ENCODE assay signal across 8 cellular contexts in genomic region chr17:2025622-2026309, GRCh38. TPM values are rescaled to one million over a fixed set of nuclear protein-coding genes. Genes with fewer than 3 reads are reported as not detected.
DNase-seq lines count a peak whose midpoint lies in the region; ATAC-seq, FAIRE-seq and TF ChIP-seq lines count a peak whose summit lies in the region.

No MANE protein-coding gene starts in this region.

- H3K27me3 ChIP-seq in GM23248 (replicated peaks; ENCODE audit: insufficient read depth) (no peaks in the 10 kb centered on the region; the same call in 1 of the 2 replicates), PC-3 (ENCODE audit: low read length) (no peaks in the 10 kb centered on the region), mammary epithelial cell (ENCODE audit: insufficient read depth, low read length) (peaks cover 10% of the 10 kb centered on the region), keratinocyte (ENCODE audit: control insufficient read depth, extremely low read depth, insufficient read depth, low read length) (peaks cover 8% of the 10 kb centered on the region)

- no peaks in the 10 kb centered on the region for H4K20me1 ChIP-seq in GM23248 (ENCODE audit: insufficient read depth)
- no peaks in the 10 kb centered on the region for H4K20me1 ChIP-seq in PC-3 (ENCODE audit: low read length)
- no peaks in the 10 kb centered on the region for H4K20me1 ChIP-seq in mammary epithelial cell (ENCODE audit: insufficient read depth, low read length)
- no peaks in the 10 kb centered on the region for H4K20me1 ChIP-seq in keratinocyte (ENCODE audit: control insufficient read depth, extremely low read depth, insufficient read depth, low read length)

- TF ChIP-seq CTCF in PC-3 (conservative IDR thresholded peaks at IDR 0.05; ENCODE audit: low read depth, low read length) (peak; percentile 70), mammary epithelial cell (conservative IDR thresholded peaks at IDR 0.05 in 1 of 2, IDR thresholded peaks at IDR 0.05 in 1 of 2; ENCODE audit: extremely low read depth in 1 of 2, insufficient read depth in 1 of 2, low read depth in 1 of 2, low read length in 2 of 2) (peak; percentile 59 to 91), keratinocyte (optimal IDR thresholded peaks at IDR 0.05 in 1 of 3, IDR thresholded peaks at IDR 0.05 in 1 of 3, conservative IDR thresholded peaks at IDR 0.05 in 1 of 3; ENCODE audit: extremely low read depth in 1 of 3, insufficient read depth in 2 of 3, low read length in 3 of 3) (peak; percentile 84 to 91 (median 88))

- ATAC-seq in PC-3, result peak; percentile 62
- ATAC-seq in GM21576 (IDR thresholded peaks at IDR 0.05; ENCODE audit: unreplicated experiment), result no peak
- ATAC-seq in GM21447 (IDR thresholded peaks at IDR 0.05; ENCODE audit: unreplicated experiment), result no peak

- CTCF ChIA-PET in PC-3 (lab: Charles Lee), result interaction anchor here (0.6 to 2.6 kb wide), 6 partner anchors 15 to 1675 kb away, joined by 4 to 52 read pairs (median 4); no protein-coding TSS in a partner anchor
- CTCF ChIA-PET in mammary epithelial cell (lab: Charles Lee; ENCODE audit: low non-redundant PET), result interaction anchor here (0.6 to 2.0 kb wide), 4 partner anchors 117 to 378 kb away, joined by 3 to 32 read pairs (median 3); no protein-coding TSS in a partner anchor

- peak overlapping the region; percentile 73 for H2AFZ ChIP-seq in GM23248
- peak overlapping the region; percentile 78 for H2AFZ ChIP-seq in PC-3 (ENCODE audit: low read length)
- peak overlapping the region; percentile 83 for H2AFZ ChIP-seq in mammary epithelial cell (ENCODE audit: low read depth, low read length)
- peak overlapping the region; percentile 86 for H2AFZ ChIP-seq in keratinocyte (ENCODE audit: control insufficient read depth, low read length)

- no TSS peak for BruUV-seq in PC-3 (replicated peaks; lab: Mats Ljungman, UMichigan)
- no TSS peak for BruUV-seq in mammary epithelial cell (replicated peaks; lab: Mats Ljungman, UMichigan)

- H3K9me1 ChIP-seq in keratinocyte (ENCODE audit: control insufficient read depth, extremely low read depth, insufficient read depth, low read length), result no peaks in the 10 kb centered on the region

- no peaks in the 10 kb centered on the region for H3K9me3 ChIP-seq in GM23248 (ENCODE audit: low read depth)
- no peaks in the 10 kb centered on the region for H3K9me3 ChIP-seq in PC-3 (ENCODE audit: low read length)
- no peaks in the 10 kb centered on the region for H3K9me3 ChIP-seq in mammary epithelial cell (replicated peaks; ENCODE audit: insufficient read depth, low read length)
- H3K9me3 ChIP-seq in keratinocyte (ENCODE audit: control insufficient read depth, low read depth, low read length), result no peaks in the 10 kb centered on the region

- H3F3A ChIP-seq in GM23248 (ENCODE audit: insufficient read depth) (no peaks in the 10 kb centered on the region), PC-3 (ENCODE audit: low read length, unreplicated experiment) (no peaks in the 10 kb centered on the region)

- H3K79me2 ChIP-seq in GM23248 (ENCODE audit: insufficient read depth) (peaks cover 1% of the 10 kb centered on the region), PC-3 (ENCODE audit: low read length) (peaks cover 37% of the 10 kb centered on the region), mammary epithelial cell (ENCODE audit: insufficient read depth, low read length) (peaks cover 7% of the 10 kb centered on the region), keratinocyte (ENCODE audit: control insufficient read depth, insufficient read depth, low read length) (peaks cover 2% of the 10 kb centered on the region)

- intact Hi-C loops in PC-3 (cut with micrococcal nuclease) (no loop called here), mammary epithelial cell (cut with micrococcal nuclease) (loop anchor here (1.0 to 2.0 kb wide), 3 partner anchors 37 to 143 kb away; no protein-coding TSS in a partner anchor)

- H3K9ac ChIP-seq in GM23248, result peak overlapping the region; percentile 2; the same call in 1 of the 2 replicates
- no peak overlapping the region for H3K9ac ChIP-seq in PC-3 (ENCODE audit: low read length)
- no peak overlapping the region for H3K9ac ChIP-seq in mammary epithelial cell (ENCODE audit: insufficient read depth, low read length)
- H3K9ac ChIP-seq in keratinocyte (ENCODE audit: control insufficient read depth, extremely low read depth, insufficient read depth, low read length), result peak overlapping the region; percentile 33

- H3K4me1 ChIP-seq in GM23248 (ENCODE audit: insufficient read depth) (peaks cover under 1% of the 10 kb centered on the region; the same call in 1 of the 2 replicates), PC-3 (ENCODE audit: insufficient read depth, low read length) (peaks cover 1% of the 10 kb centered on the region; the same call in 1 of the 2 replicates), mammary epithelial cell (ENCODE audit: insufficient read depth, low read length) (peaks cover 21% of the 10 kb centered on the region), keratinocyte (ENCODE audit: control insufficient read depth, extremely low read depth, insufficient read depth, low read length) (peaks cover 4% of the 10 kb centered on the region)

- H3K4me2 ChIP-seq in GM23248 (ENCODE audit: unreplicated experiment) (peak overlapping the region; percentile 72), PC-3 (ENCODE audit: low read length) (peak overlapping the region; percentile 95), mammary epithelial cell (ENCODE audit: insufficient read depth, low read depth, low read length) (peak overlapping the region; percentile 98), keratinocyte (ENCODE audit: control insufficient read depth, extremely low read depth, insufficient read depth, low read depth, low read length) (peak overlapping the region; percentile 73)

- H3K4me3 ChIP-seq in GM23248, result peak overlapping the region; percentile 65
- peak overlapping the region; percentile 76 for H3K4me3 ChIP-seq in PC-3 (ENCODE audit: low read length)
- peak overlapping the region; percentile 53 to 57 (median 53) for H3K4me3 ChIP-seq in mammary epithelial cell (replicated peaks in 1 of 3; ENCODE audit: insufficient read depth in 1 of 3, low read depth in 2 of 3, low read length in 3 of 3)
- peak overlapping the region; percentile 59 to 71 (median 67) for H3K4me3 ChIP-seq in keratinocyte (ENCODE audit: control insufficient read depth in 2 of 3, extremely low read depth in 1 of 3, insufficient read depth in 2 of 3, low read depth in 1 of 3, low read length in 3 of 3)

- peak; percentile 79 for FAIRE-seq in keratinocyte (lab: Jason Lieb, UNC)

- DNase-seq in CD1c-positive myeloid dendritic cell (ENCODE audit: extremely low spot score), result peak; percentile 54
- peak; percentile 80 for DNase-seq in GM23248
- DNase-seq in PC-3, result peak; percentile 76
- peak; percentile 60 for DNase-seq in mammary epithelial cell
- DNase-seq in keratinocyte (ENCODE audit: low read depth, low spot score), result no peak
- peak; percentile 28 for DNase-seq in stimulated activated CD4-positive, alpha-beta T cell treated with anti-CD3 and anti-CD28 coated beads, Interleukin-4, amount 100 ng/mL, for 24 hours

- H3K27ac ChIP-seq in GM23248 (no peak overlapping the region), PC-3 (ENCODE audit: low read length) (no peak overlapping the region), mammary epithelial cell (ENCODE audit: insufficient read depth, low read depth, low read length) (no peak overlapping the region), keratinocyte (ENCODE audit: control insufficient read depth, insufficient read depth, low read length) (no peak overlapping the region)

- POLR2A ChIA-PET in PC-3 (lab: Charles Lee; ENCODE audit: unreplicated experiment), result interaction anchor here (0.7 kb wide), 1 partner anchor 14 kb away, joined by 18 read pairs; no protein-coding TSS in a partner anchor

- dilution Hi-C loops in mammary epithelial cell (cut with HindIII; ENCODE audit: low sequenced_read_pairs) (loop anchor here (5.0 kb wide), 1 partner anchor 108 kb away; no protein-coding TSS in a partner anchor), keratinocyte (cut with MboI; ENCODE audit: extremely low pct_ligation_motif_present, low sequenced_read_pairs) (no loop called here)

- in situ Hi-C loops in GM23248 (cut with MboI) (loop anchor here (5.0 kb wide), 1 partner anchor 118 kb away; no protein-coding TSS in a partner anchor), mammary epithelial cell (cut with MboI; ENCODE audit: low sequenced_read_pairs in 2 of 2) (loop anchor here (5.0 to 25.0 kb wide), 2 partner anchors 118 to 313 kb away; partner anchors contain the start of genes TLCD2 (in 1 of the 2) and WDR81 (in 1 of the 2))

- H3K36me3 ChIP-seq in GM23248 (ENCODE audit: low read depth), result no peaks in the 10 kb centered on the region
- no peaks in the 10 kb centered on the region for H3K36me3 ChIP-seq in PC-3 (ENCODE audit: low read depth, low read length)
- no peaks in the 10 kb centered on the region for H3K36me3 ChIP-seq in mammary epithelial cell (ENCODE audit: insufficient read depth, low read length)
- no peaks in the 10 kb centered on the region for H3K36me3 ChIP-seq in keratinocyte (ENCODE audit: control insufficient read depth in 2 of 2, extremely low read depth in 1 of 2, insufficient read depth in 2 of 2, low read length in 2 of 2)

- no peaks in the 10 kb centered on the region for H3K9me2 ChIP-seq in GM23248 (ENCODE audit: insufficient read depth)
- H3K9me2 ChIP-seq in PC-3 (replicated peaks; ENCODE audit: low read length), result no peaks in the 10 kb centered on the region

- 1 to 2% methylated on average over 45 to 53 of the region's 55 CpGs for WGBS in GM23248 (ENCODE audit: low coverage in 1 of 2, low lambda C conversion rate in 2 of 2, missing lambda C conversion rate in 2 of 2), 2 experiments
- WGBS in mammary epithelial cell (ENCODE audit: low coverage, missing lambda C conversion rate), result 3% methylated on average over 9 of the region's 55 CpGs

RNA-seq across cellular contexts. Expression of gene RTN4RL1, which starts 0.6 kb away (rescaled TPM):
- total RNA-seq in GM23248 (2014; rRNA removed; shearing (Covaris generic)), result 0.22 TPM in 1 of 2 replicates, not detected in the other
- polyA plus RNA-seq in GM23248 (2016; fragmentation: Nextera tagmentation; extraction: Ambion mirVana), result not detected in 2 replicates
- total RNA-seq in PC-3 (2014; rRNA removed), result 6.9 and 7.9 TPM in 2 replicates
- 1 to 10 TPM in 1 of 2 donors, under 1 TPM in 1; under 0.01 to 5.7 TPM for total RNA-seq in mammary epithelial cell
- polyA plus RNA-seq in mammary epithelial cell, result 2.5 TPM
- 1.6 TPM for polyA minus RNA-seq in mammary epithelial cell
- polyA plus RNA-seq in keratinocyte, result 2.3 to 3.4 TPM (median 2.4 TPM) in 3 replicates
- 2.1 TPM for polyA plus RNA-seq in keratinocyte (2011; ENCODE audit: low read depth)
- polyA plus RNA-seq in keratinocyte (2011; cell fraction: cytosol; rRNA removed), result 1.5 and 2.8 TPM in 2 replicates
- polyA plus RNA-seq in keratinocyte (2011; cell fraction: nucleus; rRNA removed), result 4.2 and 6.1 TPM in 2 replicates
- polyA plus RNA-seq in keratinocyte (2012; ENCODE audit: low replicate concordance), result 3.4 and 3.8 TPM in 2 replicates
- 1.1 to 2.0 TPM (median 1.4 TPM) in 3 replicates for polyA minus RNA-seq in keratinocyte
- polyA minus RNA-seq in keratinocyte (2011; cell fraction: cytosol; rRNA and poly(A)+ RNA removed), result 5.8 TPM
- 4.0 and 4.9 TPM in 2 replicates for polyA minus RNA-seq in keratinocyte (2011; cell fraction: nucleus; rRNA and poly(A)+ RNA removed)

RNA-seq across cellular contexts. Expression of gene DPH1, which starts 4.2 kb away (rescaled TPM):
- total RNA-seq in GM23248 (2014; rRNA removed; shearing (Covaris generic)), result 51.2 and 58.1 TPM in 2 replicates
- polyA plus RNA-seq in GM23248 (2016; fragmentation: Nextera tagmentation; extraction: Ambion mirVana) (41.1 and 41.2 TPM in 2 replicates), mammary epithelial cell (27.4 TPM), keratinocyte (18.9 to 28.8 TPM (median 22.6 TPM) in 3 replicates)
- total RNA-seq in PC-3 (2014; rRNA removed) (47.9 and 57.4 TPM in 2 replicates), mammary epithelial cell (10 to 100 TPM; 29.0 to 36.2 TPM)
- polyA minus RNA-seq in mammary epithelial cell (64.4 TPM), keratinocyte (20.7 to 57.0 TPM (median 32.0 TPM) in 3 replicates)
- polyA plus RNA-seq in keratinocyte (2011; ENCODE audit: low read depth), result 25.6 TPM
- polyA plus RNA-seq in keratinocyte (2011; cell fraction: cytosol; rRNA removed), result 16.4 and 23.0 TPM in 2 replicates
- 60.2 and 66.6 TPM in 2 replicates for polyA plus RNA-seq in keratinocyte (2011; cell fraction: nucleus; rRNA removed)
- polyA plus RNA-seq in keratinocyte (2012; ENCODE audit: low replicate concordance), result 20.3 and 26.1 TPM in 2 replicates
- 24.7 TPM for polyA minus RNA-seq in keratinocyte (2011; cell fraction: cytosol; rRNA and poly(A)+ RNA removed)
- 19.8 and 26.3 TPM in 2 replicates for polyA minus RNA-seq in keratinocyte (2011; cell fraction: nucleus; rRNA and poly(A)+ RNA removed)

RNA-seq across cellular contexts. Expression of gene OVCA2, which starts 16.1 kb away (rescaled TPM):
- 67.3 and 92.0 TPM in 2 replicates for total RNA-seq in GM23248 (2014; rRNA removed; shearing (Covaris generic))
- polyA plus RNA-seq in GM23248 (2016; fragmentation: Nextera tagmentation; extraction: Ambion mirVana) (63.5 and 66.1 TPM in 2 replicates), mammary epithelial cell (68.4 TPM), keratinocyte (41.2 to 58.1 TPM (median 53.5 TPM) in 3 replicates)
- total RNA-seq in PC-3 (2014; rRNA removed) (45.7 and 58.6 TPM in 2 replicates), mammary epithelial cell (10 to 100 TPM; 44.1 to 65.7 TPM)
- polyA minus RNA-seq in mammary epithelial cell (28.3 TPM), keratinocyte (31.3 to 46.1 TPM (median 45.4 TPM) in 3 replicates)
- polyA plus RNA-seq in keratinocyte (2011; ENCODE audit: low read depth), result 3.8 TPM
- polyA plus RNA-seq in keratinocyte (2011; cell fraction: cytosol; rRNA removed), result 49.1 and 57.0 TPM in 2 replicates
- polyA plus RNA-seq in keratinocyte (2011; cell fraction: nucleus; rRNA removed), result 17.6 and 24.7 TPM in 2 replicates
- polyA plus RNA-seq in keratinocyte (2012; ENCODE audit: low replicate concordance), result 31.2 and 45.0 TPM in 2 replicates
- 34.9 TPM for polyA minus RNA-seq in keratinocyte (2011; cell fraction: cytosol; rRNA and poly(A)+ RNA removed)
- polyA minus RNA-seq in keratinocyte (2011; cell fraction: nucleus; rRNA and poly(A)+ RNA removed), result 3.7 and 4.8 TPM in 2 replicates

RNA-seq across cellular contexts. Expression of gene HIC1, which starts 29.1 kb away (rescaled TPM):
- 35.0 and 59.8 TPM in 2 replicates for total RNA-seq in GM23248 (2014; rRNA removed; shearing (Covaris generic))
- polyA plus RNA-seq in GM23248 (2016; fragmentation: Nextera tagmentation; extraction: Ambion mirVana) (1.6 TPM in 2 replicates), mammary epithelial cell (0.20 TPM), keratinocyte (0.64 to 1.1 TPM (median 0.92 TPM) in 3 replicates)
- total RNA-seq in PC-3 (2014; rRNA removed) (2.0 and 4.4 TPM in 2 replicates), mammary epithelial cell (1 to 10 TPM in 1 of 2 donors, under 1 TPM in 1; 0.67 to 1.3 TPM)
- polyA minus RNA-seq in mammary epithelial cell (not detected), keratinocyte (0.58 to 1.4 TPM (median 1.3 TPM) in 3 replicates)
- polyA plus RNA-seq in keratinocyte (2011; ENCODE audit: low read depth), result not detected
- 0.23 and 0.82 TPM in 2 replicates for polyA plus RNA-seq in keratinocyte (2011; cell fraction: cytosol; rRNA removed)
- polyA plus RNA-seq in keratinocyte (2011; cell fraction: nucleus; rRNA removed), result 1.4 and 1.5 TPM in 2 replicates
- 0.45 and 1.7 TPM in 2 replicates for polyA plus RNA-seq in keratinocyte (2012; ENCODE audit: low replicate concordance)
- 6.5 TPM for polyA minus RNA-seq in keratinocyte (2011; cell fraction: cytosol; rRNA and poly(A)+ RNA removed)
- polyA minus RNA-seq in keratinocyte (2011; cell fraction: nucleus; rRNA and poly(A)+ RNA removed), result 2.1 and 3.1 TPM in 2 replicates

Comparison
In these comparisons a context has a peak if more than half of its experiments do, and no peak if none do; other contexts are left out.
1. H3K9ac ChIP-seq: peak in GM23248 (single experiment) and keratinocyte (single experiment); none in PC-3 (single experiment) and mammary epithelial cell (single experiment).
2. Peak in every context shown above with its lines, with median percentiles within 50 percentile points of each other: H2AFZ ChIP-seq, H3K4me2 ChIP-seq, H3K4me3 ChIP-seq and CTCF ChIP-seq.